ENCODE assay signal across 27 cellular contexts in the genomic region with DNA sequence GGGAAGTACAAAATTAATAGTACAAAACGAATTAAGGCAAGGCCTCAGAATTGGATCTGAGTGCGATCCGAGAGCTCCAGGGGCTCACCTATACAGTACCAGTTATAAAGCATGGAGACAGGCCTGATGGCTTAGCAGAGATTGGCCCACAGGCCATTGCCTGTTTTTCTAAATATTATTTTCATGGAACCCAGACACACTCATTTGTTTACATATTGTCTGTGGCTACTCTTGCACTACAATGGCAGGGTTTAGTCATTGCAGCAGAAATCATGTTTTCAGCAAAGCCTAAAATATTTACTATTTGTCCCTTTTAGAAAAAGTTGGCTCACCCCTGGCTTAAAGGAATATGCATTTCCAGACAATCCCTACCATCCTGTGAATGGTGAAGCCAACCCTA.
"Had no signal": no experiment of that assay in that cellular context is flagged by ENCODE, and none has a peak within 500 bp of the region (broad histone marks: within the 10 kb centered on the region; RNA-seq: fewer than 3 reads in every experiment).

No MANE protein-coding gene starts in this region.

- H3K36me3 ChIP-seq: ascending aorta, cardiac muscle cell had no signal

- H3K27me3 ChIP-seq: ascending aorta, cardiac muscle cell had no signal

- H3K27ac ChIP-seq: ascending aorta, cardiac muscle cell, VCaP had no signal

- ATAC-seq: activated CD8-positive, alpha-beta memory T cell treated with anti-CD3 and anti-CD28 coated beads, Interleukin-2, amount 10 ng/mL, durations not matched to agents 7 days and 5 days; activated CD8-positive, alpha-beta T cell treated with anti-CD3 and anti-CD28 coated beads, Interleukin-2, amount 10 ng/mL, durations not matched to agents 7 days and 5 days; activated naive CD8-positive, alpha-beta T cell treated with anti-CD3 and anti-CD28 coated beads, Interleukin-2, amount 50 U/mL, for 24 hours had no signal

- DNase-seq: activated B cell treated with CpG ODN at 0.5 μM for 24 hours; activated CD4-positive, alpha-beta memory T cell treated with anti-CD3 and anti-CD28 coated beads, Interleukin-2, amount 10 ng/mL, durations not matched to agents 7 days and 5 days; activated CD4-positive, alpha-beta T cell treated with anti-CD3 and anti-CD28 coated beads for 48 hours; activated CD4-positive, alpha-beta T cell treated with anti-CD3 and anti-CD28 coated beads, Interleukin-2, amount 10 ng/mL, durations not matched to agents 7 days and 5 days; activated CD4-positive, alpha-beta T cell treated with anti-CD3 and anti-CD28 coated beads, Interleukin-2, amount 50 U/mL, for 48 hours; activated CD4-positive, CD25-positive, alpha-beta regulatory T cell treated with anti-CD3 and anti-CD28 coated beads, Interleukin-2, amount 50 U/mL, for 72 hours; activated CD8-positive, alpha-beta memory T cell treated with anti-CD3 and anti-CD28 coated beads for 24 hours; activated CD8-positive, alpha-beta memory T cell treated with anti-CD3 and anti-CD28 coated beads, Interleukin-2, amount 10 ng/mL, durations not matched to agents 7 days and 5 days; activated CD8-positive, alpha-beta memory T cell treated with anti-CD3 and anti-CD28 coated beads, Interleukin-2, amount 50 U/mL, for 48 hours; activated CD8-positive, alpha-beta T cell treated with anti-CD3 and anti-CD28 coated beads, Interleukin-2, amount 10 ng/mL, durations not matched to agents 7 days and 5 days; activated effector memory CD4-positive, alpha-beta T cell treated with Interleukin-2 at 50 U/mL for 16 hours; activated gamma-delta T cell; activated naive CD4-positive, alpha-beta T cell treated with anti-CD3 and anti-CD28 coated beads, Interleukin-2, amount 10 ng/mL, durations not matched to agents 7 days and 5 days; activated naive CD4-positive, alpha-beta T cell treated with Interleukin-2 at 50 U/mL for 16 hours; activated naive CD8-positive, alpha-beta T cell treated with anti-CD3 and anti-CD28 coated beads, Interleukin-2, amount 10 ng/mL, durations not matched to agents 7 days and 5 days; activated naive CD8-positive, alpha-beta T cell treated with anti-CD3 and anti-CD28 coated beads, Interleukin-2, amount 50 U/mL, for 24 hours; activated T-cell treated with anti-CD3 and anti-CD28 coated beads, Interleukin-2, amount 50 U/mL, for 24 hours; activated T-cell treated with anti-CD3 and anti-CD28 coated beads, Interleukin-2, amount 50 U/mL, for 48 hours; amygdala; anterior cingulate cortex; caudate nucleus; cerebellar nuclear complex; T-helper 2 cell; T-helper 9 cell had no signal

- H3K4me3 ChIP-seq: ascending aorta, cardiac muscle cell had no signal

- H3K4me1 ChIP-seq: ascending aorta had no signal

- H3K9me3 ChIP-seq: ascending aorta had no signal
